In the genomic region with DNA sequence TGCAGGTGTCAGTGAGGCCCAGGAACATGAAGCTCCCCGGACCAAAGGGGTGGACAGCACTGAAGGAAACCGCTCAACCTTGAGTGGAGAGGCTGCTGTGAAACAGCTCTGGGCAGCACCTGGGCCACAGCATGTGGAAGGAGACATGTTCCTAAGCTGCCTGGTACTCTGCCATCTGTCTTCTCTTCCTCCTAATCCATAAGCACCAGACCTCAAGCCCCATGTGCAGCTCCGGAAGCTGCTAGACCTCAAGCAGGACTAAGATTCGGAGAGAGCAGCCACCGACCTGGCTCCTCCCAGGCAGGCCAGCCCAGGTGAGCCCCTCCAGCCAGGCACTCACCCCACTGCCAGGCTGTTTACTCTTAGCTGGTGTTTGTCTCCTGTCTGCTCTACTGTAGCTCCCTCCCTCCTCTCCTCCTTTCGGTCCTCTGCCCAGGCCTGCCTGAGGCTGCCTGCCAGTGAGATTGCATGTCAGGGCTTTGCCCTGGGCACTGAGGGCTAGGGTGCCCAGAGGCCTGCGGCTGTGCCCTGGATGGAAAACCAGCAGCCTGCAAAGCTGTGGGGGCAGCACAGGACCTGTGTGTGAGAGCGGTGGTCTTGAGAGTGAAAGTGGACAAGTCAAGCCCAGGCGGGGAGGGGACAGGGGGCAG, we compare ENCODE assay signal across 1 cellular context.
TF ChIP-seq lines count a peak whose summit lies in the region.

No MANE protein-coding gene starts in this region.

TF ChIP-seq in HepG2, 621 proteins besides CTCF, POLR2A, EP300 and RAD21 (continued from another document):
- TF ChIP-seq ZHX2 (IDR thresholded peaks at IDR 0.05; ENCODE audit: low read depth) (no peak), ZHX2 (CRISPR knock-in tag; IDR thresholded peaks at IDR 0.05; ENCODE audit: borderline replicate concordance) (no peak), ZNF598 (CRISPR knock-in tag; IDR thresholded peaks at IDR 0.05; ENCODE audit: borderline replicate concordance) (no peak), BCL6 (CRISPR knock-in tag; IDR thresholded peaks at IDR 0.05) (no peak), ZNF207 (IDR thresholded peaks at IDR 0.05; ENCODE audit: borderline replicate concordance) (no peak), ZNF788 (CRISPR knock-in tag; IDR thresholded peaks at IDR 0.05; ENCODE audit: borderline replicate concordance) (no peak), SMAD9 (CRISPR knock-in tag; IDR thresholded peaks at IDR 0.05) (no peak), GATAD1 (CRISPR knock-in tag; IDR thresholded peaks at IDR 0.05) (no peak), ZNF761 (CRISPR knock-in tag; conservative IDR thresholded peaks at IDR 0.05) (no peak), SMAD3 (CRISPR knock-in tag; IDR thresholded peaks at IDR 0.05) (no peak), FOXK2 (IDR thresholded peaks at IDR 0.05) (no peak)
- TF ChIP-seq, protein P1, sequence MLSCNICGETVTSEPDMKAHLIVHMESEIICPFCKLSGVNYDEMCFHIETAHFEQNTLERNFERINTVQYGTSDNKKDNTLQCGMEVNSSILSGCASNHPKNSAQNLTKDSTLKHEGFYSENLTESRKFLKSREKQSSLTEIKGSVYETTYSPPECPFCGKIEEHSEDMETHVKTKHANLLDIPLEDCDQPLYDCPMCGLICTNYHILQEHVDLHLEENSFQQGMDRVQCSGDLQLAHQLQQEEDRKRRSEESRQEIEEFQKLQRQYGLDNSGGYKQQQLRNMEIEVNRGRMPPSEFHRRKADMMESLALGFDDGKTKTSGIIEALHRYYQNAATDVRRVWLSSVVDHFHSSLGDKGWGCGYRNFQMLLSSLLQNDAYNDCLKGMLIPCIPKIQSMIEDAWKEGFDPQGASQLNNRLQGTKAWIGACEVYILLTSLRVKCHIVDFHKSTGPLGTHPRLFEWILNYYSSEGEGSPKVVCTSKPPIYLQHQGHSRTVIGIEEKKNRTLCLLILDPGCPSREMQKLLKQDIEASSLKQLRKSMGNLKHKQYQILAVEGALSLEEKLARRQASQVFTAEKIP (CRISPR knock-in tag; IDR thresholded peaks at IDR 0.05; ENCODE audit: borderline replicate concordance): no peak
- TF ChIP-seq, protein P2, sequence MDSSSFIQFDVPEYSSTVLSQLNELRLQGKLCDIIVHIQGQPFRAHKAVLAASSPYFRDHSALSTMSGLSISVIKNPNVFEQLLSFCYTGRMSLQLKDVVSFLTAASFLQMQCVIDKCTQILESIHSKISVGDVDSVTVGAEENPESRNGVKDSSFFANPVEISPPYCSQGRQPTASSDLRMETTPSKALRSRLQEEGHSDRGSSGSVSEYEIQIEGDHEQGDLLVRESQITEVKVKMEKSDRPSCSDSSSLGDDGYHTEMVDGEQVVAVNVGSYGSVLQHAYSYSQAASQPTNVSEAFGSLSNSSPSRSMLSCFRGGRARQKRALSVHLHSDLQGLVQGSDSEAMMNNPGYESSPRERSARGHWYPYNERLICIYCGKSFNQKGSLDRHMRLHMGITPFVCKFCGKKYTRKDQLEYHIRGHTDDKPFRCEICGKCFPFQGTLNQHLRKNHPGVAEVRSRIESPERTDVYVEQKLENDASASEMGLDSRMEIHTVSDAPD (CRISPR knock-in tag; IDR thresholded peaks at IDR 0.05): no peak
